8 cellular contexts compared by ENCODE assay signal in genomic region chr16:8621221-8621571, GRCh38. TPM values are rescaled to one million over a fixed set of nuclear protein-coding genes. Genes with fewer than 3 reads are reported as not detected.
DNase-seq lines count a peak whose midpoint lies in the region; TF ChIP-seq lines count a peak whose summit lies in the region.

No MANE protein-coding gene starts in this region.

- H3K79me2 ChIP-seq in PC-9 (ENCODE audit: low read depth) (peaks cover 34% of the 10 kb centered on the region), trophoblast cell (ENCODE audit: control insufficient read depth, insufficient read depth, low read length, poor library complexity) (peaks cover 8% of the 10 kb centered on the region)

- H3K9ac ChIP-seq in ES-I3 (ENCODE audit: low read depth, low read length) (peak overlapping the region; percentile 98), trophoblast cell (ENCODE audit: low read length) (no peak overlapping the region)

- no peak overlapping the region for H2BK5ac ChIP-seq in trophoblast cell (ENCODE audit: low read depth, low read length, poor library complexity)

- no peak overlapping the region for H2BK120ac ChIP-seq in trophoblast cell (ENCODE audit: insufficient read depth, low read length, poor library complexity)

- H4K12ac ChIP-seq in trophoblast cell (ENCODE audit: low read depth, low read length) = no peak overlapping the region

- H3K4me1 ChIP-seq in ES-I3 (ENCODE audit: insufficient read depth, low read length) (no peaks in the 10 kb centered on the region), PC-9 (replicated peaks; ENCODE audit: insufficient read depth) (peaks cover 15% of the 10 kb centered on the region), esophagus muscularis mucosa (peaks cover 15 to 37% (median 20%) of the 10 kb centered on the region in 4 donors), trophoblast cell (ENCODE audit: control insufficient read depth in 1 of 2, insufficient read depth in 2 of 2, low read length in 2 of 2) (peaks cover 0 to 3% of the 10 kb centered on the region in 2 experiments)

- H2BK12ac ChIP-seq in trophoblast cell (ENCODE audit: low read length) = no peak overlapping the region

- H3K14ac ChIP-seq in trophoblast cell (ENCODE audit: low read length) = no peak overlapping the region

- H3K9me3 ChIP-seq in ES-I3 (ENCODE audit: control insufficient read depth, insufficient read depth, low read length) (no peaks in the 10 kb centered on the region), PC-9 (ENCODE audit: insufficient read depth, low read depth) (no peaks in the 10 kb centered on the region), esophagus muscularis mucosa (no peaks in the 10 kb centered on the region), trophoblast cell (ENCODE audit: insufficient read depth, low read depth, low read length) (no peaks in the 10 kb centered on the region)

- H3K79me1 ChIP-seq in trophoblast cell (ENCODE audit: low read length) = peaks cover 6% of the 10 kb centered on the region

- H3K4me3 ChIP-seq in PC-9 = peak overlapping the region; percentile 84; the same call in 1 of the 2 replicates
- H3K4me3 ChIP-seq in esophagus muscularis mucosa = peak overlapping the region; percentile 70 to 97 (median 84)
- H3K4me3 ChIP-seq in trophoblast cell (ENCODE audit: low read depth, low read length) = peak overlapping the region; percentile 77

- no peak overlapping the region for H3K18ac ChIP-seq in trophoblast cell (ENCODE audit: low read length)

- H4K8ac ChIP-seq in trophoblast cell (ENCODE audit: low read depth, low read length) = peak overlapping the region; percentile 12

- TF ChIP-seq POLR2A in esophagus muscularis mucosa (IDR thresholded peaks at IDR 0.05; ENCODE audit: low read depth) = no peak

- no peak for TF ChIP-seq EP300 in esophagus muscularis mucosa (IDR thresholded peaks at IDR 0.05)

- H3K4me2 ChIP-seq in PC-9 (peak overlapping the region; percentile 91), trophoblast cell (ENCODE audit: low read length) (peak overlapping the region; percentile 61)

- no peak overlapping the region for H3K27ac ChIP-seq in PC-9
- H3K27ac ChIP-seq in esophagus muscularis mucosa (replicated peaks in 1 of 4) = peak overlapping the region; percentile 62 to 89 (median 84)
- no peak overlapping the region for H3K27ac ChIP-seq in trophoblast cell (ENCODE audit: low read depth, low read length)

- no TSS peak for BruUV-seq in PC-9 (replicated peaks; lab: Mats Ljungman, UMichigan)

- no peak overlapping the region for H4K91ac ChIP-seq in trophoblast cell (ENCODE audit: low read depth, low read length)

- POLR2A ChIA-PET in PC-9 (lab: Charles Lee; ENCODE audit: unreplicated experiment) = interaction anchor here (0.6 kb wide), 1 partner anchor 263 kb away, joined by 3 read pairs; no protein-coding TSS in a partner anchor

- no peak overlapping the region for H3K23ac ChIP-seq in trophoblast cell (ENCODE audit: low read length)

- intact Hi-C loops in PC-9 (cut with micrococcal nuclease; ENCODE audit: unreplicated experiment) (loop anchor here (2.0 kb wide), 1 partner anchor 54 kb away; no protein-coding TSS in a partner anchor), esophagus muscularis mucosa (cut with DNase I) (no loop called here)

- no peak overlapping the region for H2AK5ac ChIP-seq in trophoblast cell (ENCODE audit: low read length)

- no peak for TF ChIP-seq CTCF in PC-9 (conservative IDR thresholded peaks at IDR 0.05)
- no peak for TF ChIP-seq CTCF in esophagus muscularis mucosa (IDR thresholded peaks at IDR 0.05)

- peaks cover 12% of the 10 kb centered on the region for H3K36me3 ChIP-seq in ES-I3 (ENCODE audit: insufficient read depth, low read length)
- peaks cover 4% of the 10 kb centered on the region; the same call in 1 of the 2 replicates for H3K36me3 ChIP-seq in PC-9 (ENCODE audit: low read depth)
- H3K36me3 ChIP-seq in esophagus muscularis mucosa = peaks cover 9 to 22% (median 10%) of the 10 kb centered on the region in 4 donors
- peaks cover 10 to 11% of the 10 kb centered on the region in 2 experiments for H3K36me3 ChIP-seq in trophoblast cell (ENCODE audit: control insufficient read depth in 1 of 2, insufficient read depth in 2 of 2, low read length in 2 of 2)

- H3K4ac ChIP-seq in trophoblast cell (ENCODE audit: low read depth, low read length) = no peak overlapping the region

- H4K20me1 ChIP-seq in PC-9 (ENCODE audit: insufficient read depth) = peaks cover 3% of the 10 kb centered on the region; the same call in 1 of the 2 replicates

- peaks cover 25% of the 10 kb centered on the region for H3K27me3 ChIP-seq in PC-9 (ENCODE audit: insufficient read depth, low read depth)
- peaks cover 0 to 8% (median 0%) of the 10 kb centered on the region in 4 donors for H3K27me3 ChIP-seq in esophagus muscularis mucosa
- no peaks in the 10 kb centered on the region for H3K27me3 ChIP-seq in trophoblast cell (ENCODE audit: insufficient read depth, low read length)

- H3F3A ChIP-seq in PC-9 (ENCODE audit: insufficient read depth, low read depth) = no peaks in the 10 kb centered on the region

- 26% methylated on average over 8 of the region's 12 CpGs for WGBS in esophagus muscularis mucosa
- WGBS in trophoblast cell (ENCODE audit: extremely low coverage, insufficient coverage, insufficient read length) = no CpG with 5 or more reads among the region's 12 CpGs

- DNase-seq in PC-9 (no peak), esophagus muscularis mucosa (ENCODE audit: extremely low spot score) (no peak), trophoblast cell (no peak), mesenteric fat pad (ENCODE audit: low spot score) (no peak), H4 (ENCODE audit: low spot score) (no peak), amygdala (lab: John Stamatoyannopoulos, UW) (no peak)
- no peak for DNase-seq in central memory CD4-positive, alpha-beta T cell

- no peaks in the 10 kb centered on the region for H3K9me2 ChIP-seq in PC-9 (ENCODE audit: insufficient read depth)

- H2AFZ ChIP-seq in PC-9 (peak overlapping the region; percentile 91), trophoblast cell (ENCODE audit: insufficient read depth, low read length, poor library complexity) (peak overlapping the region; percentile 17)

- CTCF ChIA-PET in PC-9 (lab: Charles Lee) = interaction anchor here (0.6 kb wide), 2 partner anchors 28 to 49 kb away, joined by 3 read pairs; no protein-coding TSS in a partner anchor

RNA-seq across cellular contexts. Expression of gene METTL22, which starts 0.3 kb away (rescaled TPM):
- total RNA-seq in PC-9 (2021) (62.2 and 79.2 TPM in 2 replicates), esophagus muscularis mucosa (10 to 100 TPM; 22.5 to 24.5 (median 23.4) TPM), mesenteric fat pad (31.5 TPM)
- polyA plus RNA-seq in trophoblast cell (2013) = 21.8 and 25.3 TPM in 2 replicates
- total RNA-seq in H4 (2014; rRNA removed; shearing (Covaris generic)) = 16.1 and 17.1 TPM in 2 replicates

RNA-seq across cellular contexts. Expression of gene TMEM114, which starts 30.9 kb away (rescaled TPM):
- total RNA-seq in PC-9 (2021) (not detected in 2 replicates), esophagus muscularis mucosa (not detected), mesenteric fat pad (not detected)
- polyA plus RNA-seq in trophoblast cell (2013) = not detected in 2 replicates
- total RNA-seq in H4 (2014; rRNA removed; shearing (Covaris generic)) = not detected in 2 replicates

RNA-seq across cellular contexts. Expression of gene ABAT, which starts 53.2 kb away (rescaled TPM):
- total RNA-seq in PC-9 (2021) (8.6 and 12.9 TPM in 2 replicates), esophagus muscularis mucosa (10 to 100 TPM in 3 of 4 donors, 1 to 10 TPM in 1; 9.0 to 16.9 (median 13.4) TPM), mesenteric fat pad (4.4 TPM)
- polyA plus RNA-seq in trophoblast cell (2013) = 2.5 and 2.6 TPM in 2 replicates
- 0.99 and 2.0 TPM in 2 replicates for total RNA-seq in H4 (2014; rRNA removed; shearing (Covaris generic))

Comparison
In these comparisons a context has a peak if more than half of its experiments do, and no peak if none do; other contexts are left out.
1. H3K27ac ChIP-seq: peak in esophagus muscularis mucosa (4 of 4); none in PC-9 (single experiment) and trophoblast cell (single experiment).
2. Peak in every context shown above with its lines, with median percentiles within 50 percentile points of each other: H3K4me3 ChIP-seq.